Comparison of ENCODE assay signal across 19 cellular contexts in genomic region chr4:72977936-72978485, GRCh38.
DNase-seq lines count a peak whose midpoint lies in the region; ATAC-seq, FAIRE-seq and TF ChIP-seq lines count a peak whose summit lies in the region.
"Had no signal": no experiment of that assay in that cellular context is flagged by ENCODE, and none has a peak within 500 bp of the region (broad histone marks: within the 10 kb centered on the region; RNA-seq: fewer than 3 reads in every experiment).

No MANE protein-coding gene starts in this region.

- H3K27me3 ChIP-seq in mammary epithelial cell (ENCODE audit: insufficient read depth, low read length) (no peaks in the 10 kb centered on the region), breast epithelium (no peaks in the 10 kb centered on the region), bronchial epithelial cell (ENCODE audit: control insufficient read depth, insufficient read depth, low read length) (no peaks in the 10 kb centered on the region), kidney epithelial cell (ENCODE audit: control insufficient read depth, insufficient read depth, low read length) (no peaks in the 10 kb centered on the region)
- H3K27me3 ChIP-seq: MG63 had no signal

- H3K9ac ChIP-seq in mammary epithelial cell (ENCODE audit: insufficient read depth, low read length) = no peak overlapping the region

- H3K4me3 ChIP-seq in mammary epithelial cell (replicated peaks in 1 of 3; ENCODE audit: insufficient read depth in 1 of 3, low read depth in 2 of 3, low read length in 3 of 3) = no peak overlapping the region
- H3K4me3 ChIP-seq in breast epithelium = no peak overlapping the region
- H3K4me3 ChIP-seq in bronchial epithelial cell (ENCODE audit: low read depth, low read length) = no peak overlapping the region
- no peak overlapping the region for H3K4me3 ChIP-seq in kidney epithelial cell (ENCODE audit: low read depth, low read length)
- H3K4me3 ChIP-seq: MG63 had no signal

- H3K36me3 ChIP-seq in mammary epithelial cell (ENCODE audit: insufficient read depth, low read length) (no peaks in the 10 kb centered on the region), breast epithelium (no peaks in the 10 kb centered on the region), bronchial epithelial cell (ENCODE audit: control insufficient read depth, insufficient read depth, low read length) (no peaks in the 10 kb centered on the region), kidney epithelial cell (ENCODE audit: control insufficient read depth, insufficient read depth, low read length) (no peaks in the 10 kb centered on the region)
- H3K36me3 ChIP-seq: MG63 had no signal

- POLR2A ChIA-PET in GM10248 (lab: Yijun Ruan, JAX) = no interaction called here

- dilution Hi-C loops in mammary epithelial cell (cut with HindIII; ENCODE audit: low sequenced_read_pairs) = no loop called here

- FAIRE-seq in bronchial epithelial cell (lab: Jason Lieb, UNC) (no peak), urothelium cell line (lab: Jason Lieb, UNC) (no peak)
- FAIRE-seq: A204.1, GM18507 had no signal

- ATAC-seq in GM19397 (IDR thresholded peaks at IDR 0.05; ENCODE audit: unreplicated experiment) (no peak), GM18870 (IDR thresholded peaks at IDR 0.05; ENCODE audit: unreplicated experiment) (no peak)

- TF ChIP-seq CTCF in mammary epithelial cell (conservative IDR thresholded peaks at IDR 0.05 in 1 of 2, IDR thresholded peaks at IDR 0.05 in 1 of 2; ENCODE audit: extremely low read depth in 1 of 2, insufficient read depth in 1 of 2, low read depth in 1 of 2, low read length in 2 of 2) (no peak), breast epithelium (IDR thresholded peaks at IDR 0.05) (no peak), bronchial epithelial cell (IDR thresholded peaks at IDR 0.05; ENCODE audit: insufficient read depth, low read length, severe bottlenecking) (no peak), kidney epithelial cell (IDR thresholded peaks at IDR 0.05; ENCODE audit: insufficient read depth, low read length, poor library complexity, severe bottlenecking) (no peak), GM10248 (IDR thresholded peaks at IDR 0.05; ENCODE audit: control extremely low read depth, extremely low read depth, low read depth, missing control alignments) (no peak)

- no TSS peak for BruUV-seq in mammary epithelial cell (replicated peaks; lab: Mats Ljungman, UMichigan)

- H3K4me1 ChIP-seq in mammary epithelial cell (ENCODE audit: insufficient read depth, low read length) = peaks cover 14% of the 10 kb centered on the region
- H3K4me1 ChIP-seq in breast epithelium = no peaks in the 10 kb centered on the region

- intact Hi-C loops in mammary epithelial cell (cut with micrococcal nuclease) (no loop called here), breast epithelium (cut with DNase I; ENCODE audit: low total_unique reads) (no loop called here)

- no peaks in the 10 kb centered on the region for H4K20me1 ChIP-seq in mammary epithelial cell (ENCODE audit: insufficient read depth, low read length)

- in situ Hi-C loops in mammary epithelial cell (cut with MboI; ENCODE audit: low sequenced_read_pairs in 2 of 2) = no loop called here

- TF ChIP-seq POLR2A in breast epithelium (IDR thresholded peaks at IDR 0.05) = no peak

- H2AFZ ChIP-seq in mammary epithelial cell (ENCODE audit: low read depth, low read length) = peak overlapping the region; percentile 36

- DNase-seq in mammary epithelial cell (peak; percentile 26), breast epithelium (ENCODE audit: low spot score in 2 of 2) (no peak), bronchial epithelial cell (ENCODE audit: low read depth) (peak; percentile 41), kidney epithelial cell (ENCODE audit: low read depth) (peak; percentile 41), urothelium cell line (ENCODE audit: low spot score) (peak; percentile 14), GM10248 (ENCODE audit: extremely low spot score) (no peak)
- DNase-seq: COR-L47, DMS153, EL, KG1, MG63, NCI-H1105, NCI-H187, SHP77 had no signal

- H3K4me2 ChIP-seq in mammary epithelial cell (ENCODE audit: insufficient read depth, low read depth, low read length) = no peak overlapping the region

- H3K79me2 ChIP-seq in mammary epithelial cell (ENCODE audit: insufficient read depth, low read length) = no peaks in the 10 kb centered on the region

- 64% methylated on average over 5 of the region's 5 CpGs for WGBS in mammary epithelial cell (ENCODE audit: low coverage, missing lambda C conversion rate)

- H3K27ac ChIP-seq in mammary epithelial cell (ENCODE audit: insufficient read depth, low read depth, low read length) (no peak overlapping the region), breast epithelium (no peak overlapping the region)
- H3K27ac ChIP-seq: C4-2B had no signal

- H3K9me3 ChIP-seq in mammary epithelial cell (replicated peaks; ENCODE audit: insufficient read depth, low read length) (no peaks in the 10 kb centered on the region), breast epithelium (no peaks in the 10 kb centered on the region)
- H3K9me3 ChIP-seq: MG63 had no signal

- CTCF ChIA-PET in mammary epithelial cell (lab: Charles Lee; ENCODE audit: low non-redundant PET) (no interaction called here), GM10248 (lab: Yijun Ruan, JAX) (interaction anchor here (0.7 kb wide), 1 partner anchor 10 kb away, joined by 3 read pairs; no protein-coding TSS in a partner anchor)

Comparison
In these comparisons a context has a peak if more than half of its experiments do, and no peak if none do; other contexts are left out.
1. DNase-seq: peak in mammary epithelial cell (single experiment), bronchial epithelial cell (single experiment), kidney epithelial cell (single experiment) and urothelium cell line (single experiment); none in breast epithelium (0 of 2) and GM10248 (single experiment).